1 cellular context compared by ENCODE assay signal in genomic region chr20:53947501-53948195, GRCh38.
TF ChIP-seq lines count a peak whose summit lies in the region.

No MANE protein-coding gene starts in this region.

TF ChIP-seq in IMR-90, 13 proteins besides CTCF, POLR2A, EP300 and RAD21 (continued from another document):
- no peak for TF ChIP-seq RFX5 (IDR thresholded peaks at IDR 0.05; ENCODE audit: low read depth, low read length)
- no peak for TF ChIP-seq CEBPB (IDR thresholded peaks at IDR 0.05; ENCODE audit: low read depth, low read length)
- no peak for TF ChIP-seq MXI1 (IDR thresholded peaks at IDR 0.05; ENCODE audit: borderline replicate concordance, low read depth, low read length)
- no peak for TF ChIP-seq CHD1 (IDR thresholded peaks at IDR 0.05; ENCODE audit: low read depth, low read length)
- no peak for TF ChIP-seq NFE2L2 (IDR thresholded peaks at IDR 0.05; ENCODE audit: low read depth, low read length)
- no peak for TF ChIP-seq FOS (IDR thresholded peaks at IDR 0.05; ENCODE audit: low read depth, low read length)
- TF ChIP-seq BHLHE40 (IDR thresholded peaks at IDR 0.05; ENCODE audit: low read depth, low read length): no peak
- TF ChIP-seq MAZ (IDR thresholded peaks at IDR 0.05; ENCODE audit: borderline replicate concordance, low read depth, low read length): no peak
- no peak for TF ChIP-seq RCOR1 (IDR thresholded peaks at IDR 0.05; ENCODE audit: insufficient replicate concordance, low read length)
- no peak for TF ChIP-seq SMC3 (IDR thresholded peaks at IDR 0.05; ENCODE audit: low read depth, low read length)
